In the genomic region with DNA sequence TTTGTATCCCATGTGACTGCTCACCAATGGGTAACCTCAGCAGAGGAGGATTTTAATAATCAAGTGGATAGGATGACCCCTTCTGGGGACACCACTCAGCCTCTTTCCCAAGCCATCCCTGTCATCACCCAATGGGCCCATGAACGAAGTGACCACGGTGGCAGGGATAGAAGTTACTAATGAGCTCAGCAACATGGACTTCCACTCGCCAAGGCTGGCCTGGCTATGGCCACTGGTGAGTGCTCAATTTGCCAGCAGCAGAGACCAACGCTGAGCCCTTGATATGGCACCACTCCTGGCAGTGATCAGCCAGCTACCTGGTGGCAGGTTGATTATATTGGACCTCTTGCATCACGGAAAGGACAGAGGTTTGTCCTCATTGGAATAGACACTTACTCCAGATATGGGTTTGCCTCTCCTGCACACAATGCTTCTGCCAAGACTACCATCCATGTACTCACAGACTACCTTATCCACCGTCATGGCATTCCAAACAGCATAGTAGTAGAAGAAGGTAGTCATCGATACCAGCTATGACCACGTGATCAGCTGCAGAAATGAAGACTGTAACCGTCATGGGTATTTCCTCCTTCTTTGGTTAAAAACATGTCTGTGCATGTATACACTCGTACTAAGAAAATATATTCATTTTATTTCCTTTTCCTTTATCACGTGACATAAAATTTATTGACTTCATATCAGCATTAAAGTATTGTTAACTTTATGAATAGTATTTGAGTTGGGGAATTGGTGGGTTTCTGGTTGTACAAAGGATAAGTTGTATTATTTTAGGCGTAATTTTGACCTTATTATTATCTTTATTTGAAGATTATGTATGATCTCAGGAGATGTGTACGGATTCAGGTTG, we compare ENCODE assay signal across 24 cellular contexts.
DNase-seq lines count a peak whose midpoint lies in the region; ATAC-seq and TF ChIP-seq lines count a peak whose summit lies in the region.
"Had no signal": no experiment of that assay in that cellular context is flagged by ENCODE, and none has a peak within 500 bp of the region (broad histone marks: within the 10 kb centered on the region; RNA-seq: fewer than 3 reads in every experiment).

No MANE protein-coding gene starts in this region.

- H3K9ac ChIP-seq in mammary epithelial cell (ENCODE audit: insufficient read depth, low read length): no peak overlapping the region

- CTCF ChIA-PET in mammary epithelial cell (lab: Charles Lee; ENCODE audit: low non-redundant PET): no interaction called here

- in situ Hi-C loops in mammary epithelial cell (cut with MboI; ENCODE audit: low sequenced_read_pairs in 2 of 2): loop anchor here in 1 of 2 donors (10.0 kb wide), 1 partner anchor 286 kb away; no protein-coding TSS in a partner anchor
- in situ Hi-C loops in HAP-1 (cut with MboI; ENCODE audit: low sequenced_read_pairs): loop anchor here (25.0 kb wide), 1 partner anchor 288 kb away; no protein-coding TSS in a partner anchor

- H3K9me3 ChIP-seq in mammary epithelial cell (replicated peaks; ENCODE audit: insufficient read depth, low read length) (peaks cover 2% of the 10 kb centered on the region), HAP-1 (no peaks in the 10 kb centered on the region; the same call in 1 of the 2 replicates)
- H3K9me3 ChIP-seq: MG63 had no signal

- ATAC-seq in foreskin keratinocyte: peak; percentile 79
- ATAC-seq in HG03342 (IDR thresholded peaks at IDR 0.05; ENCODE audit: unreplicated experiment): no peak
- ATAC-seq: CD8-positive, alpha-beta T cell; HCT116 had no signal

- DNase-seq in activated CD8-positive, alpha-beta memory T cell treated with anti-CD3 and anti-CD28 coated beads, Interleukin-2, amount 50 U/mL, for 48 hours: peak; percentile 8
- no peak for DNase-seq in activated CD8-positive, alpha-beta memory T cell treated with anti-CD3 and anti-CD28 coated beads for 24 hours
- peak; percentile 27 for DNase-seq in HPDE6-E6E7 (ENCODE audit: extremely low spot score)
- DNase-seq in mammary epithelial cell: peak; percentile 60
- peak; percentile 73 to 89 for DNase-seq in foreskin keratinocyte
- no peak for DNase-seq in cerebellar cortex (ENCODE audit: low spot score)
- DNase-seq in HAP-1 (ENCODE audit: low spot score in 2 of 2): no peak
- DNase-seq: AML-193; C1 segment of cervical spinal cord; DMS53; GDM1; GOT3; Kasumi-1; MG63; NCI-H1092 treated with DMSO at 0.1 percent for 48 hours; NCI-H146; NCI-H2029; NCI-H2227 treated with DMSO at 0.1 percent for 48 hours; NCI-H510A; NCI-H748 treated with DMSO at 0.1 percent for 48 hours; NK-92 treated with Interleukin-12 subunit alpha and Interleukin-12 subunit beta, amount 100 ng/mL, for 24 hours had no signal

- dilution Hi-C loops in mammary epithelial cell (cut with HindIII; ENCODE audit: low sequenced_read_pairs): no loop called here

- no peaks in the 10 kb centered on the region for H4K20me1 ChIP-seq in mammary epithelial cell (ENCODE audit: insufficient read depth, low read length)

- H3K4me1 ChIP-seq in mammary epithelial cell (ENCODE audit: insufficient read depth, low read length): peaks cover 7% of the 10 kb centered on the region
- H3K4me1 ChIP-seq in foreskin keratinocyte: peaks cover 3% of the 10 kb centered on the region
- H3K4me1 ChIP-seq in HAP-1: no peaks in the 10 kb centered on the region

- intact Hi-C loops in mammary epithelial cell (cut with micrococcal nuclease): no loop called here

- no peak for TF ChIP-seq CTCF in mammary epithelial cell (conservative IDR thresholded peaks at IDR 0.05 in 1 of 2, IDR thresholded peaks at IDR 0.05 in 1 of 2; ENCODE audit: extremely low read depth in 1 of 2, insufficient read depth in 1 of 2, low read depth in 1 of 2, low read length in 2 of 2)
- TF ChIP-seq CTCF in foreskin keratinocyte (conservative IDR thresholded peaks at IDR 0.05): no peak

- no peak overlapping the region for H2AFZ ChIP-seq in mammary epithelial cell (ENCODE audit: low read depth, low read length)

- WGBS in mammary epithelial cell (ENCODE audit: low coverage, missing lambda C conversion rate): 87% methylated on average over 12 of the region's 13 CpGs

- H3K36me3 ChIP-seq in mammary epithelial cell (ENCODE audit: insufficient read depth, low read length) (no peaks in the 10 kb centered on the region), HAP-1 (replicated peaks) (no peaks in the 10 kb centered on the region)
- H3K36me3 ChIP-seq: MG63 had no signal

- no TSS peak for BruUV-seq in mammary epithelial cell (replicated peaks; lab: Mats Ljungman, UMichigan)

- no peak overlapping the region for H3K27ac ChIP-seq in mammary epithelial cell (ENCODE audit: insufficient read depth, low read depth, low read length)
- no peak overlapping the region for H3K27ac ChIP-seq in foreskin keratinocyte

- H3K4me3 ChIP-seq in mammary epithelial cell (replicated peaks in 1 of 3; ENCODE audit: insufficient read depth in 1 of 3, low read depth in 2 of 3, low read length in 3 of 3) (no peak overlapping the region), HAP-1 (no peak overlapping the region)
- H3K4me3 ChIP-seq: MG63 had no signal

- no peaks in the 10 kb centered on the region for H3K79me2 ChIP-seq in mammary epithelial cell (ENCODE audit: insufficient read depth, low read length)

- no peak overlapping the region for H3K4me2 ChIP-seq in mammary epithelial cell (ENCODE audit: insufficient read depth, low read depth, low read length)

- no peaks in the 10 kb centered on the region for H3K27me3 ChIP-seq in mammary epithelial cell (ENCODE audit: insufficient read depth, low read length)
- H3K27me3 ChIP-seq in foreskin keratinocyte: peaks cover 9% of the 10 kb centered on the region
- peaks cover 4% of the 10 kb centered on the region; the same call in 1 of the 2 replicates for H3K27me3 ChIP-seq in HAP-1 (ENCODE audit: low read depth)
- H3K27me3 ChIP-seq: MG63 had no signal

Comparison
In these comparisons a context has a peak if more than half of its experiments do, and no peak if none do; other contexts are left out.
1. DNase-seq: peak in activated CD8-positive, alpha-beta memory T cell treated with anti-CD3 and anti-CD28 coated beads, Interleukin-2, amount 50 U/mL, for 48 hours (single experiment), HPDE6-E6E7 (single experiment), mammary epithelial cell (single experiment) and foreskin keratinocyte (2 of 2); none in activated CD8-positive, alpha-beta memory T cell treated with anti-CD3 and anti-CD28 coated beads for 24 hours (single experiment), cerebellar cortex (single experiment) and HAP-1 (0 of 2).